Comparison of ENCODE assay signal across 20 cellular contexts in genomic region chr20:22341508-22341907, GRCh38.
DNase-seq lines count a peak whose midpoint lies in the region; TF ChIP-seq lines count a peak whose summit lies in the region.
"Had no signal": no experiment of that assay in that cellular context is flagged by ENCODE, and none has a peak within 500 bp of the region (broad histone marks: within the 10 kb centered on the region; RNA-seq: fewer than 3 reads in every experiment).

No MANE protein-coding gene starts in this region.

- TF ChIP-seq CTCF in mammary epithelial cell (conservative IDR thresholded peaks at IDR 0.05 in 1 of 2, IDR thresholded peaks at IDR 0.05 in 1 of 2; ENCODE audit: extremely low read depth in 1 of 2, insufficient read depth in 1 of 2, low read depth in 1 of 2, low read length in 2 of 2), result no peak
- TF ChIP-seq CTCF in sigmoid colon (IDR thresholded peaks at IDR 0.05), result no peak
- TF ChIP-seq CTCF in neural progenitor cell (IDR thresholded peaks at IDR 0.05), result no peak

- peaks cover 19% of the 10 kb centered on the region for H3K27me3 Mint-ChIP-seq in neural progenitor cell (ENCODE audit: insufficient read depth, low read depth)
- H3K27me3 Mint-ChIP-seq: CD4-positive, CD25-positive, alpha-beta regulatory T cell had no signal

- TF ChIP-seq POLR2A in sigmoid colon (IDR thresholded peaks at IDR 0.05), result no peak

- dilution Hi-C loops in mammary epithelial cell (cut with HindIII; ENCODE audit: low sequenced_read_pairs), result loop anchor here (5.0 kb wide), 2 partner anchors 91 to 341 kb away; no protein-coding TSS in a partner anchor

- WGBS in mammary epithelial cell (ENCODE audit: low coverage, missing lambda C conversion rate), result 62% methylated on average over 6 of the region's 6 CpGs
- 53 to 75% methylated on average over 6 of the region's 6 CpGs for WGBS in sigmoid colon, 2 donors

- H3K79me2 ChIP-seq in mammary epithelial cell (ENCODE audit: insufficient read depth, low read length) (no peaks in the 10 kb centered on the region), neural progenitor cell (ENCODE audit: low read depth) (no peaks in the 10 kb centered on the region)

- no peaks in the 10 kb centered on the region for H3K9me3 ChIP-seq in mammary epithelial cell (replicated peaks; ENCODE audit: insufficient read depth, low read length)
- H3K9me3 ChIP-seq in sigmoid colon, result no peaks in the 10 kb centered on the region
- no peaks in the 10 kb centered on the region for H3K9me3 ChIP-seq in neural progenitor cell (ENCODE audit: low read depth)

- H3K4me1 Mint-ChIP-seq in neural progenitor cell, result peaks cover 3% of the 10 kb centered on the region

- H3K9me3 Mint-ChIP-seq in neural progenitor cell, result no peaks in the 10 kb centered on the region
- H3K9me3 Mint-ChIP-seq: activated T-cell treated with anti-CD3 and anti-CD28 coated beads, Interleukin-2, amount 50 U/mL, for 4 hours; CD4-positive, CD25-positive, alpha-beta regulatory T cell; immature natural killer cell; stimulated activated memory B cell treated with anti-CD40 and anti-IgM and Interleukin-4, amounts not matched to agents 10 μg/mL and 1 μg/mL and 100 μg/mL, for 72 hours had no signal

- H3K4me3 Mint-ChIP-seq in neural progenitor cell, result no peak overlapping the region
- H3K4me3 Mint-ChIP-seq: activated T-cell treated with anti-CD3 and anti-CD28 coated beads, Interleukin-2, amount 50 U/mL, for 4 hours; CD4-positive, CD25-positive, alpha-beta regulatory T cell; immature natural killer cell; stimulated activated memory B cell treated with anti-CD40 and anti-IgM and Interleukin-4, amounts not matched to agents 10 μg/mL and 1 μg/mL and 100 μg/mL, for 72 hours had no signal

- CTCF ChIA-PET in mammary epithelial cell (lab: Charles Lee; ENCODE audit: low non-redundant PET), result no interaction called here

- H3K36me3 ChIP-seq in mammary epithelial cell (ENCODE audit: insufficient read depth, low read length) (no peaks in the 10 kb centered on the region), sigmoid colon (no peaks in the 10 kb centered on the region), neural progenitor cell (no peaks in the 10 kb centered on the region)

- H3K9ac ChIP-seq in mammary epithelial cell (ENCODE audit: insufficient read depth, low read length), result no peak overlapping the region
- H3K9ac ChIP-seq in neural progenitor cell, result no peak overlapping the region

- H4K20me1 ChIP-seq in mammary epithelial cell (ENCODE audit: insufficient read depth, low read length) (no peaks in the 10 kb centered on the region), neural progenitor cell (ENCODE audit: low read depth) (no peaks in the 10 kb centered on the region)

- no peak for TF ChIP-seq EP300 in sigmoid colon (IDR thresholded peaks at IDR 0.05)

- H2AFZ ChIP-seq in mammary epithelial cell (ENCODE audit: low read depth, low read length), result no peak overlapping the region
- H2AFZ ChIP-seq in neural progenitor cell (replicated peaks), result no peak overlapping the region

- H3K4me1 ChIP-seq in mammary epithelial cell (ENCODE audit: insufficient read depth, low read length), result peaks cover 23% of the 10 kb centered on the region
- H3K4me1 ChIP-seq in sigmoid colon, result no peaks in the 10 kb centered on the region
- no peaks in the 10 kb centered on the region for H3K4me1 ChIP-seq in neural progenitor cell

- H3K4me2 ChIP-seq in mammary epithelial cell (ENCODE audit: insufficient read depth, low read depth, low read length), result peak overlapping the region; percentile 2
- no peak overlapping the region for H3K4me2 ChIP-seq in neural progenitor cell

- intact Hi-C loops in mammary epithelial cell (cut with micrococcal nuclease) (no loop called here), sigmoid colon (cut with DNase I) (no loop called here)

- no peaks in the 10 kb centered on the region for H3F3A ChIP-seq in neural progenitor cell (ENCODE audit: low read depth)

- H3K27me3 ChIP-seq in mammary epithelial cell (ENCODE audit: insufficient read depth, low read length) (no peaks in the 10 kb centered on the region), sigmoid colon (peaks cover 0 to 19% (median 0%) of the 10 kb centered on the region in 3 donors), neural progenitor cell (peaks cover 54% of the 10 kb centered on the region)

- no peak overlapping the region for H3K27ac Mint-ChIP-seq in neural progenitor cell
- H3K27ac Mint-ChIP-seq: CD4-positive, CD25-positive, alpha-beta regulatory T cell; immature natural killer cell; stimulated activated memory B cell treated with anti-CD40 and anti-IgM and Interleukin-4, amounts not matched to agents 10 μg/mL and 1 μg/mL and 100 μg/mL, for 72 hours had no signal

- BruUV-seq in mammary epithelial cell (replicated peaks; lab: Mats Ljungman, UMichigan), result no TSS peak

- H3K27ac ChIP-seq in mammary epithelial cell (ENCODE audit: insufficient read depth, low read depth, low read length) (no peak overlapping the region), sigmoid colon (no peak overlapping the region), neural progenitor cell (no peak overlapping the region)
- H3K27ac ChIP-seq: skin epidermis had no signal

- in situ Hi-C loops in mammary epithelial cell (cut with MboI; ENCODE audit: low sequenced_read_pairs in 2 of 2), result loop anchor here (25.0 kb wide), 2 partner anchors 896 to 996 kb away; no protein-coding TSS in a partner anchor

- DNase-seq in H4 (ENCODE audit: low spot score) (peak; percentile 60), NOMO-1 treated with DMSO at 0.1 percent for 48 hours (lab: John Stamatoyannopoulos, UW; ENCODE audit: unreplicated experiment) (peak; percentile 8), mammary epithelial cell (peak; percentile 64), skeletal muscle cell (ENCODE audit: low read depth) (peak; percentile 13), sigmoid colon (no peak), neural progenitor cell (ENCODE audit: low spot score) (no peak), CD1c-positive myeloid dendritic cell (ENCODE audit: extremely low spot score) (no peak)
- DNase-seq: activated CD4-positive, alpha-beta T cell treated with anti-CD3 and anti-CD28 coated beads, Interleukin-2, amount 50 U/mL, for 1 hour; activated T-cell treated with anti-CD3 and anti-CD28 coated beads, Interleukin-2, amount 50 U/mL, for 4 hours; CD4-positive, CD25-positive, alpha-beta regulatory T cell; central memory CD4-positive, alpha-beta T cell; glutamatergic neuron; immature natural killer cell; KBM-7; NCI-H446 treated with DMSO at 0.1 percent for 48 hours; nucleus accumbens; T-helper 9 cell had no signal

- H3K4me3 ChIP-seq in mammary epithelial cell (replicated peaks in 1 of 3; ENCODE audit: insufficient read depth in 1 of 3, low read depth in 2 of 3, low read length in 3 of 3), result no peak overlapping the region
- no peak overlapping the region for H3K4me3 ChIP-seq in skeletal muscle cell (ENCODE audit: low read depth, low read length)
- no peak overlapping the region for H3K4me3 ChIP-seq in sigmoid colon
- H3K4me3 ChIP-seq in neural progenitor cell, result no peak overlapping the region
- H3K4me3 ChIP-seq: GM12878, skin epidermis had no signal

- H3K36me3 Mint-ChIP-seq in neural progenitor cell, result no peaks in the 10 kb centered on the region
- H3K36me3 Mint-ChIP-seq: CD4-positive, CD25-positive, alpha-beta regulatory T cell; immature natural killer cell; stimulated activated memory B cell treated with anti-CD40 and anti-IgM and Interleukin-4, amounts not matched to agents 10 μg/mL and 1 μg/mL and 100 μg/mL, for 72 hours had no signal

Comparison
In these comparisons a context has a peak if more than half of its experiments do, and no peak if none do; other contexts are left out.
1. DNase-seq: peak in H4 (single experiment), NOMO-1 treated with DMSO at 0.1 percent for 48 hours (single experiment), mammary epithelial cell (single experiment) and skeletal muscle cell (single experiment); none in sigmoid colon (single experiment), neural progenitor cell (single experiment) and CD1c-positive myeloid dendritic cell (single experiment).